1 cellular context compared by ENCODE assay signal in the genomic region with DNA sequence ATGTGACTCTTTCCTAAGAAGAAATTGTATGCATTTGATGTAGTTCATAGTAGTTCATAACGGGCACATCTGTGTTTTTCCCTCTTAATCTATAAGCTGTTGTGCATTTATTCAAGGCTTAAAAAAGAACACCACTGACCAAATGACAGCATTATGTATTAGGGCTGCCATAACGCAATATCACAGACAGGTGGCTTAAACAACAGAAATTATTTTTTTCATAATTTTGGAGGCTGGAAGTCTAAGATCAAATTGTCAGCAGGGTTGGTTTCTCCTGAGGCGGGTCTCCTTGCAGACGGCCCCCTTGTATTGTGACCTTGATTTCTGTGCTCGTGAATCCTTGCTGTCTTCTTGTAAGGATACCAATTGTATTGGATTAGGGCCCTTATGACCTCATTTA.
TF ChIP-seq lines count a peak whose summit lies in the region.

No MANE protein-coding gene starts in this region.

TF ChIP-seq in endothelial cell of umbilical vein, 7 proteins besides CTCF, POLR2A, EP300 and RAD21:
- TF ChIP-seq MYC (IDR thresholded peaks at IDR 0.05; ENCODE audit: low read depth, low read length) (no peak), FOS (IDR thresholded peaks at IDR 0.05; ENCODE audit: borderline replicate concordance, insufficient read depth, low read length) (no peak), POLR2AphosphoS5 (IDR thresholded peaks at IDR 0.05; ENCODE audit: insufficient read depth, low read depth, low read length) (no peak), JUN (IDR thresholded peaks at IDR 0.05; ENCODE audit: borderline replicate concordance, insufficient read depth, insufficient read length, low read depth) (no peak), EZH2 (IDR thresholded peaks at IDR 0.05; ENCODE audit: borderline replicate concordance, low read depth, low read length, severe bottlenecking) (no peak), GATA2 (IDR thresholded peaks at IDR 0.05; ENCODE audit: insufficient read depth, insufficient read length, low read depth, low read length) (no peak)
- TF ChIP-seq, protein P1, sequence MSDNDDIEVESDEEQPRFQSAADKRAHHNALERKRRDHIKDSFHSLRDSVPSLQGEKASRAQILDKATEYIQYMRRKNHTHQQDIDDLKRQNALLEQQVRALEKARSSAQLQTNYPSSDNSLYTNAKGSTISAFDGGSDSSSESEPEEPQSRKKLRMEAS (IDR thresholded peaks at IDR 0.05; ENCODE audit: insufficient read depth, insufficient read length) = no peak
